In genomic region chr16:1705688-1706385, GRCh38 we compare ENCODE assay signal across 1 cellular context.
TF ChIP-seq lines count a peak whose summit lies in the region.

TSS of gene MAPK8IP3 (plus strand) at chr16:1706195. CDS start at chr16:1706340, 145 bp downstream.

TF ChIP-seq in K562, 482 proteins besides CTCF, POLR2A, EP300 and RAD21 (continued from another document):
- no peak for TF ChIP-seq IRF9 (tag; IDR thresholded peaks at IDR 0.05)
- TF ChIP-seq ZC3H8 (IDR thresholded peaks at IDR 0.05): no peak
- 0 out of 2 replicates have a peak, but pooled peaks have one; percentile 38 for TF ChIP-seq RFX5 (IDR thresholded peaks at IDR 0.05; ENCODE audit: low read depth, low read length)
- TF ChIP-seq KHSRP (IDR thresholded peaks at IDR 0.05): no peak
- TF ChIP-seq ZBED1 (IDR thresholded peaks at IDR 0.05): no peak; the same call in none of the 2 replicates
- TF ChIP-seq MCM5 (IDR thresholded peaks at IDR 0.05; ENCODE audit: low read depth): no peak
- no peak for TF ChIP-seq ESRRB (CRISPR knock-in tag; IDR thresholded peaks at IDR 0.05; ENCODE audit: borderline replicate concordance)
- peak; percentile 72; the same call in 1 of the 2 replicates for TF ChIP-seq ZBTB1 (CRISPR knock-in tag; IDR thresholded peaks at IDR 0.05; ENCODE audit: borderline replicate concordance, low read depth)
- TF ChIP-seq HMGN3 (IDR thresholded peaks at IDR 0.05; ENCODE audit: borderline replicate concordance, extremely low read depth, insufficient read length, low read depth, low read length): peak; percentile 93
- TF ChIP-seq, protein P1, sequence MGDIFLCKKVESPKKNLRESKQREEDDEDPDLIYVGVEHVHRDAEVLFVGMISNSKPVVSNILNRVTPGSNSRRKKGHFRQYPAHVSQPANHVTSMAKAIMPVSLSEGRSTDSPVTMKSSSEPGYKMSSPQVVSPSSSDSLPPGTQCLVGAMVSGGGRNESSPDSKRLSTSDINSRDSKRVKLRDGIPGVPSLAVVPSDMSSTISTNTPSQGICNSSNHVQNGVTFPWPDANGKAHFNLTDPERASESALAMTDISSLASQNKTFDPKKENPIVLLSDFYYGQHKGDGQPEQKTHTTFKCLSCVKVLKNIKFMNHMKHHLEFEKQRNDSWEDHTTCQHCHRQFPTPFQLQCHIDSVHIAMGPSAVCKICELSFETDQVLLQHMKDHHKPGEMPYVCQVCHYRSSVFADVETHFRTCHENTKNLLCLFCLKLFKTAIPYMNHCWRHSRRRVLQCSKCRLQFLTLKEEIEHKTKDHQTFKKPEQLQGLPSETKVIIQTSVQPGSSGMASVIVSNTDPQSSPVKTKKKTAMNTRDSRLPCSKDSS (IDR thresholded peaks at IDR 0.05; ENCODE audit: low read depth, partially characterized antibody): no peak
- TF ChIP-seq FOXP1 (CRISPR knock-in tag; IDR thresholded peaks at IDR 0.05): peak; percentile 95
- TF ChIP-seq TBL1XR1 (IDR thresholded peaks at IDR 0.05; ENCODE audit: low read length in 2 of 2): peak; percentile 57 to 84; a peak in 1 of 4 replicates
- TF ChIP-seq ZBTB9 (CRISPR knock-in tag; IDR thresholded peaks at IDR 0.05): peak; percentile 41; the same call in 1 of the 2 replicates
- TF ChIP-seq E2F5 (CRISPR knock-in tag; IDR thresholded peaks at IDR 0.05): no peak
- TF ChIP-seq, protein P2, sequence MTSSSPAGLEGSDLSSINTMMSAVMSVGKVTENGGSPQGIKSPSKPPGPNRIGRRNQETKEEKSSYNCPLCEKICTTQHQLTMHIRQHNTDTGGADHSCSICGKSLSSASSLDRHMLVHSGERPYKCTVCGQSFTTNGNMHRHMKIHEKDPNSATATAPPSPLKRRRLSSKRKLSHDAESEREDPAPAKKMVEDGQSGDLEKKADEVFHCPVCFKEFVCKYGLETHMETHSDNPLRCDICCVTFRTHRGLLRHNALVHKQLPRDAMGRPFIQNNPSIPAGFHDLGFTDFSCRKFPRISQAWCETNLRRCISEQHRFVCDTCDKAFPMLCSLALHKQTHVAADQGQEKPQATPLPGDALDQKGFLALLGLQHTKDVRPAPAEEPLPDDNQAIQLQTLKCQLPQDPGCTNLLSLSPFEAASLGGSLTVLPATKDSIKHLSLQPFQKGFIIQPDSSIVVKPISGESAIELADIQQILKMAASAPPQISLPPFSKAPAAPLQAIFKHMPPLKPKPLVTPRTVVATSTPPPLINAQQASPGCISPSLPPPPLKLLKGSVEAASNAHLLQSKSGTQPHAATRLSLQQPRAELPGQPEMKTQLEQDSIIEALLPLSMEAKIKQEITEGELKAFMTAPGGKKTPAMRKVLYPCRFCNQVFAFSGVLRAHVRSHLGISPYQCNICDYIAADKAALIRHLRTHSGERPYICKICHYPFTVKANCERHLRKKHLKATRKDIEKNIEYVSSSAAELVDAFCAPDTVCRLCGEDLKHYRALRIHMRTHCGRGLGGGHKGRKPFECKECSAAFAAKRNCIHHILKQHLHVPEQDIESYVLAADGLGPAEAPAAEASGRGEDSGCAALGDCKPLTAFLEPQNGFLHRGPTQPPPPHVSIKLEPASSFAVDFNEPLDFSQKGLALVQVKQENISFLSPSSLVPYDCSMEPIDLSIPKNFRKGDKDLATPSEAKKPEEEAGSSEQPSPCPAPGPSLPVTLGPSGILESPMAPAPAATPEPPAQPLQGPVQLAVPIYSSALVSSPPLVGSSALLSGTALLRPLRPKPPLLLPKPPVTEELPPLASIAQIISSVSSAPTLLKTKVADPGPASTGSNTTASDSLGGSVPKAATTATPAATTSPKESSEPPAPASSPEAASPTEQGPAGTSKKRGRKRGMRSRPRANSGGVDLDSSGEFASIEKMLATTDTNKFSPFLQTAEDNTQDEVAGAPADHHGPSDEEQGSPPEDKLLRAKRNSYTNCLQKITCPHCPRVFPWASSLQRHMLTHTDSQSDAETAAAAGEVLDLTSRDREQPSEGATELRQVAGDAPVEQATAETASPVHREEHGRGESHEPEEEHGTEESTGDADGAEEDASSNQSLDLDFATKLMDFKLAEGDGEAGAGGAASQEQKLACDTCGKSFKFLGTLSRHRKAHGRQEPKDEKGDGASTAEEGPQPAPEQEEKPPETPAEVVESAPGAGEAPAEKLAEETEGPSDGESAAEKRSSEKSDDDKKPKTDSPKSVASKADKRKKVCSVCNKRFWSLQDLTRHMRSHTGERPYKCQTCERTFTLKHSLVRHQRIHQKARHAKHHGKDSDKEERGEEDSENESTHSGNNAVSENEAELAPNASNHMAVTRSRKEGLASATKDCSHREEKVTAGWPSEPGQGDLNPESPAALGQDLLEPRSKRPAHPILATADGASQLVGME (CRISPR knock-in tag; IDR thresholded peaks at IDR 0.05): peak; percentile 52; the same call in 1 of the 2 replicates
- TF ChIP-seq TEAD4 (IDR thresholded peaks at IDR 0.05; ENCODE audit: low read length): no peak
- no peak for TF ChIP-seq TEAD4 (CRISPR knock-in tag; IDR thresholded peaks at IDR 0.05; ENCODE audit: borderline replicate concordance)
- TF ChIP-seq PHF20 (IDR thresholded peaks at IDR 0.05; ENCODE audit: partially characterized antibody): peak; percentile 80
- peak; percentile 93 for TF ChIP-seq RBFOX2 (IDR thresholded peaks at IDR 0.05; ENCODE audit: low read depth, low read length)
- TF ChIP-seq, protein P3, sequence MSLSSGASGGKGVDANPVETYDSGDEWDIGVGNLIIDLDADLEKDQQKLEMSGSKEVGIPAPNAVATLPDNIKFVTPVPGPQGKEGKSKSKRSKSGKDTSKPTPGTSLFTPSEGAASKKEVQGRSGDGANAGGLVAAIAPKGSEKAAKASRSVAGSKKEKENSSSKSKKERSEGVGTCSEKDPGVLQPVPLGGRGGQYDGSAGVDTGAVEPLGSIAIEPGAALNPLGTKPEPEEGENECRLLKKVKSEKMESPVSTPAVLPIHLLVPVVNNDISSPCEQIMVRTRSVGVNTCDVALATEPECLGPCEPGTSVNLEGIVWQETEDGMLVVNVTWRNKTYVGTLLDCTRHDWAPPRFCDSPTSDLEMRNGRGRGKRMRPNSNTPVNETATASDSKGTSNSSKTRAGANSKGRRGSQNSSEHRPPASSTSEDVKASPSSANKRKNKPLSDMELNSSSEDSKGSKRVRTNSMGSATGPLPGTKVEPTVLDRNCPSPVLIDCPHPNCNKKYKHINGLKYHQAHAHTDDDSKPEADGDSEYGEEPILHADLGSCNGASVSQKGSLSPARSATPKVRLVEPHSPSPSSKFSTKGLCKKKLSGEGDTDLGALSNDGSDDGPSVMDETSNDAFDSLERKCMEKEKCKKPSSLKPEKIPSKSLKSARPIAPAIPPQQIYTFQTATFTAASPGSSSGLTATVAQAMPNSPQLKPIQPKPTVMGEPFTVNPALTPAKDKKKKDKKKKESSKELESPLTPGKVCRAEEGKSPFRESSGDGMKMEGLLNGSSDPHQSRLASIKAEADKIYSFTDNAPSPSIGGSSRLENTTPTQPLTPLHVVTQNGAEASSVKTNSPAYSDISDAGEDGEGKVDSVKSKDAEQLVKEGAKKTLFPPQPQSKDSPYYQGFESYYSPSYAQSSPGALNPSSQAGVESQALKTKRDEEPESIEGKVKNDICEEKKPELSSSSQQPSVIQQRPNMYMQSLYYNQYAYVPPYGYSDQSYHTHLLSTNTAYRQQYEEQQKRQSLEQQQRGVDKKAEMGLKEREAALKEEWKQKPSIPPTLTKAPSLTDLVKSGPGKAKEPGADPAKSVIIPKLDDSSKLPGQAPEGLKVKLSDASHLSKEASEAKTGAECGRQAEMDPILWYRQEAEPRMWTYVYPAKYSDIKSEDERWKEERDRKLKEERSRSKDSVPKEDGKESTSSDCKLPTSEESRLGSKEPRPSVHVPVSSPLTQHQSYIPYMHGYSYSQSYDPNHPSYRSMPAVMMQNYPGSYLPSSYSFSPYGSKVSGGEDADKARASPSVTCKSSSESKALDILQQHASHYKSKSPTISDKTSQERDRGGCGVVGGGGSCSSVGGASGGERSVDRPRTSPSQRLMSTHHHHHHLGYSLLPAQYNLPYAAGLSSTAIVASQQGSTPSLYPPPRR (CRISPR knock-in tag; IDR thresholded peaks at IDR 0.05; ENCODE audit: borderline replicate concordance): no peak
- no peak for TF ChIP-seq HIVEP1 (CRISPR knock-in tag; IDR thresholded peaks at IDR 0.05)
- TF ChIP-seq NFYB (IDR thresholded peaks at IDR 0.05; ENCODE audit: extremely low read depth, insufficient read length): no peak
- peak; percentile 72; the same call in 1 of the 2 replicates for TF ChIP-seq MBD2 (IDR thresholded peaks at IDR 0.05; ENCODE audit: borderline replicate concordance, low read depth)
- TF ChIP-seq ELK1 (CRISPR knock-in tag; IDR thresholded peaks at IDR 0.05): no peak
- no peak for TF ChIP-seq ZNF77 (CRISPR knock-in tag; IDR thresholded peaks at IDR 0.05)
- TF ChIP-seq NFXL1 (CRISPR knock-in tag; IDR thresholded peaks at IDR 0.05): no peak
- no peak for TF ChIP-seq BDP1 (IDR thresholded peaks at IDR 0.05; ENCODE audit: insufficient read depth, insufficient read length)
- TF ChIP-seq RHOXF2B (CRISPR knock-in tag; conservative IDR thresholded peaks at IDR 0.05): no peak
